ENCODE assay signal across 1 cellular context in genomic region chr3:10010546-10011465, GRCh38.
TF ChIP-seq lines count a peak whose summit lies in the region.

No MANE protein-coding gene starts in this region.

TF ChIP-seq in K562, 482 proteins besides CTCF, POLR2A, EP300 and RAD21 (continued from another document and continues in another):
- TF ChIP-seq VEZF1 (CRISPR knock-in tag; IDR thresholded peaks at IDR 0.05) (peak; percentile 84), TBP (optimal IDR thresholded peaks at IDR 0.05; ENCODE audit: low read depth, low read length) (peak; percentile 23), GABPA (tag; conservative IDR thresholded peaks at IDR 0.05; ENCODE audit: low read depth) (peak; percentile 53), BMI1 (IDR thresholded peaks at IDR 0.05; ENCODE audit: low read length) (peak; percentile 56; the same call in 1 of the 2 replicates), SAP30 (IDR thresholded peaks at IDR 0.05; ENCODE audit: borderline replicate concordance, insufficient read depth, low read depth, low read length, poor library complexity, severe bottlenecking) (peak; percentile 71), SMARCA5 (IDR thresholded peaks at IDR 0.05) (no peak), CBFB (CRISPR knock-in tag; IDR thresholded peaks at IDR 0.05) (peak; percentile 82), ZBTB8A (IDR thresholded peaks at IDR 0.05; ENCODE audit: partially characterized antibody) (no peak), SIN3A (IDR thresholded peaks at IDR 0.05; ENCODE audit: borderline replicate concordance in 2 of 2, control insufficient read depth in 1 of 2, low read depth in 2 of 2, low read length in 2 of 2) (peak; percentile 97 to 99), ESRRA (IDR thresholded peaks at IDR 0.05; ENCODE audit: borderline replicate concordance, low read depth) (peak; percentile 58; the same call in 1 of the 2 replicates), POU5F1 (IDR thresholded peaks at IDR 0.05; ENCODE audit: borderline replicate concordance, low read depth, low read length, partially characterized antibody) (no peak), HMGN3 (IDR thresholded peaks at IDR 0.05; ENCODE audit: borderline replicate concordance, extremely low read depth, insufficient read length, low read depth, low read length) (peak; percentile 72), TFAP4 (CRISPR knock-in tag; IDR thresholded peaks at IDR 0.05; ENCODE audit: borderline replicate concordance) (peak; percentile 96), RCOR1 (IDR thresholded peaks at IDR 0.05; ENCODE audit: borderline replicate concordance in 1 of 2, low read depth in 2 of 2, low read length in 2 of 2) (peak in 1 of 2 experiments; percentile 4; a peak in 1 of 4 replicates), NRF1 (conservative IDR thresholded peaks at IDR 0.05 in 1 of 2, IDR thresholded peaks at IDR 0.05 in 1 of 2) (peak; percentile 23 to 53; a peak in 3 of 4 replicates), FIP1L1 (IDR thresholded peaks at IDR 0.05; ENCODE audit: low read depth, low read length, poor library complexity, severe bottlenecking) (no peak), ZMIZ1 (IDR thresholded peaks at IDR 0.05; ENCODE audit: low read depth in 2 of 2, low read length in 2 of 2) (0 out of 4 replicates have a peak, but pooled peaks of 1 of the 2 experiments have one; percentile 39), MAFG (tag; conservative IDR thresholded peaks at IDR 0.05) (no peak), MTA3 (IDR thresholded peaks at IDR 0.05; ENCODE audit: borderline replicate concordance) (peak; percentile 54; the same call in 1 of the 2 replicates), ZNF717 (CRISPR knock-in tag; IDR thresholded peaks at IDR 0.05) (no peak), CREB1 (IDR thresholded peaks at IDR 0.05) (peak; percentile 23; the same call in 1 of the 2 replicates), CREB1 (CRISPR knock-in tag; IDR thresholded peaks at IDR 0.05) (no peak), POLR2G (IDR thresholded peaks at IDR 0.05; ENCODE audit: low read depth, low read length) (peak; percentile 76), MYC (IDR thresholded peaks at IDR 0.05; ENCODE audit: low read depth, low read length) (no peak), MYC (CRISPR knock-in tag; IDR thresholded peaks at IDR 0.05; ENCODE audit: borderline replicate concordance, low read depth) (0 out of 2 replicates have a peak, but pooled peaks have one; percentile 38), SP2 (IDR thresholded peaks at IDR 0.05; ENCODE audit: extremely low read depth, low read depth, low read length, poor library complexity, severe bottlenecking) (no peak), YY1 (IDR thresholded peaks at IDR 0.05; ENCODE audit: borderline replicate concordance in 1 of 3, control insufficient read depth in 1 of 3, extremely low read depth in 1 of 3, insufficient read depth in 3 of 3, insufficient read length in 1 of 3, insufficient replicate concordance in 2 of 3, low read depth in 1 of 3, low read length in 2 of 3) (peak in 1 of 3 experiments; percentile 42), NBN (IDR thresholded peaks at IDR 0.05; ENCODE audit: low read depth) (no peak), RBFOX2 (IDR thresholded peaks at IDR 0.05; ENCODE audit: low read depth, low read length) (peak; percentile 66), KAT7 (CRISPR knock-in tag; IDR thresholded peaks at IDR 0.05; ENCODE audit: borderline replicate concordance) (no peak), ZNF165 (CRISPR knock-in tag; IDR thresholded peaks at IDR 0.05; ENCODE audit: borderline replicate concordance) (peak; percentile 74; the same call in 1 of the 2 replicates), CTBP1 (IDR thresholded peaks at IDR 0.05; ENCODE audit: borderline replicate concordance) (peak; percentile 41; the same call in 1 of the 2 replicates), ZBTB7A (IDR thresholded peaks at IDR 0.05; ENCODE audit: borderline replicate concordance, control insufficient read depth, low read depth, low read length) (0 out of 2 replicates have a peak, but pooled peaks have one; percentile 31), ETS1 (conservative IDR thresholded peaks at IDR 0.05; ENCODE audit: control insufficient read depth, low read depth, low read length) (peak; percentile 77), MXI1 (IDR thresholded peaks at IDR 0.05; ENCODE audit: low read depth, low read length) (peak; percentile 80), RFX1 (IDR thresholded peaks at IDR 0.05) (peak; percentile 93), TEAD1 (CRISPR knock-in tag; IDR thresholded peaks at IDR 0.05) (0 out of 4 replicates have a peak, but pooled peaks of 1 of the 2 experiments have one; percentile 29), TAF1 (IDR thresholded peaks at IDR 0.05; ENCODE audit: control insufficient read depth, extremely low read depth, insufficient read depth, low read length, severe bottlenecking) (peak; percentile 48), BHLHE40 (IDR thresholded peaks at IDR 0.05; ENCODE audit: low read length) (peak; percentile 28; the same call in 1 of the 2 replicates), HDAC1 (IDR thresholded peaks at IDR 0.05) (peak in 1 of 2 experiments; percentile 85; a peak in 2 of 4 replicates), RBBP5 (IDR thresholded peaks at IDR 0.05; ENCODE audit: borderline replicate concordance, insufficient read depth, low read length, poor library complexity, severe bottlenecking) (peak; percentile 25), PHF8 (IDR thresholded peaks at IDR 0.05; ENCODE audit: borderline replicate concordance, low read length) (peak; percentile 52; the same call in 1 of the 2 replicates), CHD1 (IDR thresholded peaks at IDR 0.05; ENCODE audit: low read length) (no peak)
- TF ChIP-seq, protein P1, sequence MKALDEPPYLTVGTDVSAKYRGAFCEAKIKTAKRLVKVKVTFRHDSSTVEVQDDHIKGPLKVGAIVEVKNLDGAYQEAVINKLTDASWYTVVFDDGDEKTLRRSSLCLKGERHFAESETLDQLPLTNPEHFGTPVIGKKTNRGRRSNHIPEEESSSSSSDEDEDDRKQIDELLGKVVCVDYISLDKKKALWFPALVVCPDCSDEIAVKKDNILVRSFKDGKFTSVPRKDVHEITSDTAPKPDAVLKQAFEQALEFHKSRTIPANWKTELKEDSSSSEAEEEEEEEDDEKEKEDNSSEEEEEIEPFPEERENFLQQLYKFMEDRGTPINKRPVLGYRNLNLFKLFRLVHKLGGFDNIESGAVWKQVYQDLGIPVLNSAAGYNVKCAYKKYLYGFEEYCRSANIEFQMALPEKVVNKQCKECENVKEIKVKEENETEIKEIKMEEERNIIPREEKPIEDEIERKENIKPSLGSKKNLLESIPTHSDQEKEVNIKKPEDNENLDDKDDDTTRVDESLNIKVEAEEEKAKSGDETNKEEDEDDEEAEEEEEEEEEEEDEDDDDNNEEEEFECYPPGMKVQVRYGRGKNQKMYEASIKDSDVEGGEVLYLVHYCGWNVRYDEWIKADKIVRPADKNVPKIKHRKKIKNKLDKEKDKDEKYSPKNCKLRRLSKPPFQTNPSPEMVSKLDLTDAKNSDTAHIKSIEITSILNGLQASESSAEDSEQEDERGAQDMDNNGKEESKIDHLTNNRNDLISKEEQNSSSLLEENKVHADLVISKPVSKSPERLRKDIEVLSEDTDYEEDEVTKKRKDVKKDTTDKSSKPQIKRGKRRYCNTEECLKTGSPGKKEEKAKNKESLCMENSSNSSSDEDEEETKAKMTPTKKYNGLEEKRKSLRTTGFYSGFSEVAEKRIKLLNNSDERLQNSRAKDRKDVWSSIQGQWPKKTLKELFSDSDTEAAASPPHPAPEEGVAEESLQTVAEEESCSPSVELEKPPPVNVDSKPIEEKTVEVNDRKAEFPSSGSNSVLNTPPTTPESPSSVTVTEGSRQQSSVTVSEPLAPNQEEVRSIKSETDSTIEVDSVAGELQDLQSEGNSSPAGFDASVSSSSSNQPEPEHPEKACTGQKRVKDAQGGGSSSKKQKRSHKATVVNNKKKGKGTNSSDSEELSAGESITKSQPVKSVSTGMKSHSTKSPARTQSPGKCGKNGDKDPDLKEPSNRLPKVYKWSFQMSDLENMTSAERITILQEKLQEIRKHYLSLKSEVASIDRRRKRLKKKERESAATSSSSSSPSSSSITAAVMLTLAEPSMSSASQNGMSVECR (CRISPR knock-in tag; IDR thresholded peaks at IDR 0.05), result peak; percentile 71
- TF ChIP-seq, protein P2, sequence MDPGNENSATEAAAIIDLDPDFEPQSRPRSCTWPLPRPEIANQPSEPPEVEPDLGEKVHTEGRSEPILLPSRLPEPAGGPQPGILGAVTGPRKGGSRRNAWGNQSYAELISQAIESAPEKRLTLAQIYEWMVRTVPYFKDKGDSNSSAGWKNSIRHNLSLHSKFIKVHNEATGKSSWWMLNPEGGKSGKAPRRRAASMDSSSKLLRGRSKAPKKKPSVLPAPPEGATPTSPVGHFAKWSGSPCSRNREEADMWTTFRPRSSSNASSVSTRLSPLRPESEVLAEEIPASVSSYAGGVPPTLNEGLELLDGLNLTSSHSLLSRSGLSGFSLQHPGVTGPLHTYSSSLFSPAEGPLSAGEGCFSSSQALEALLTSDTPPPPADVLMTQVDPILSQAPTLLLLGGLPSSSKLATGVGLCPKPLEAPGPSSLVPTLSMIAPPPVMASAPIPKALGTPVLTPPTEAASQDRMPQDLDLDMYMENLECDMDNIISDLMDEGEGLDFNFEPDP (CRISPR knock-in tag; IDR thresholded peaks at IDR 0.05), result 0 out of 2 replicates have a peak, but pooled peaks have one; percentile 33
- TF ChIP-seq, protein P3, sequence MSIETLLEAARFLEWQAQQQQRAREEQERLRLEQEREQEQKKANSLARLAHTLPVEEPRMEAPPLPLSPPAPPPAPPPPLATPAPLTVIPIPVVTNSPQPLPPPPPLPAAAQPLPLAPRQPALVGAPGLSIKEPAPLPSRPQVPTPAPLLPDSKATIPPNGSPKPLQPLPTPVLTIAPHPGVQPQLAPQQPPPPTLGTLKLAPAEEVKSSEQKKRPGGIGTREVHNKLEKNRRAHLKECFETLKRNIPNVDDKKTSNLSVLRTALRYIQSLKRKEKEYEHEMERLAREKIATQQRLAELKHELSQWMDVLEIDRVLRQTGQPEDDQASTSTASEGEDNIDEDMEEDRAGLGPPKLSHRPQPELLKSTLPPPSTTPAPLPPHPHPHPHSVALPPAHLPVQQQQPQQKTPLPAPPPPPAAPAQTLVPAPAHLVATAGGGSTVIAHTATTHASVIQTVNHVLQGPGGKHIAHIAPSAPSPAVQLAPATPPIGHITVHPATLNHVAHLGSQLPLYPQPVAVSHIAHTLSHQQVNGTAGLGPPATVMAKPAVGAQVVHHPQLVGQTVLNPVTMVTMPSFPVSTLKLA (conservative IDR thresholded peaks at IDR 0.05), result peak in 1 of 2 experiments; percentile 78; a peak in 2 of 4 replicates
- TF ChIP-seq, protein P4, sequence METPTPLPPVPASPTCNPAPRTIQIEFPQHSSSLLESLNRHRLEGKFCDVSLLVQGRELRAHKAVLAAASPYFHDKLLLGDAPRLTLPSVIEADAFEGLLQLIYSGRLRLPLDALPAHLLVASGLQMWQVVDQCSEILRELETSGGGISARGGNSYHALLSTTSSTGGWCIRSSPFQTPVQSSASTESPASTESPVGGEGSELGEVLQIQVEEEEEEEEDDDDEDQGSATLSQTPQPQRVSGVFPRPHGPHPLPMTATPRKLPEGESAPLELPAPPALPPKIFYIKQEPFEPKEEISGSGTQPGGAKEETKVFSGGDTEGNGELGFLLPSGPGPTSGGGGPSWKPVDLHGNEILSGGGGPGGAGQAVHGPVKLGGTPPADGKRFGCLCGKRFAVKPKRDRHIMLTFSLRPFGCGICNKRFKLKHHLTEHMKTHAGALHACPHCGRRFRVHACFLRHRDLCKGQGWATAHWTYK (CRISPR knock-in tag; IDR thresholded peaks at IDR 0.05), result 0 out of 2 replicates have a peak, but pooled peaks have one; percentile 55
